In the genomic region with DNA sequence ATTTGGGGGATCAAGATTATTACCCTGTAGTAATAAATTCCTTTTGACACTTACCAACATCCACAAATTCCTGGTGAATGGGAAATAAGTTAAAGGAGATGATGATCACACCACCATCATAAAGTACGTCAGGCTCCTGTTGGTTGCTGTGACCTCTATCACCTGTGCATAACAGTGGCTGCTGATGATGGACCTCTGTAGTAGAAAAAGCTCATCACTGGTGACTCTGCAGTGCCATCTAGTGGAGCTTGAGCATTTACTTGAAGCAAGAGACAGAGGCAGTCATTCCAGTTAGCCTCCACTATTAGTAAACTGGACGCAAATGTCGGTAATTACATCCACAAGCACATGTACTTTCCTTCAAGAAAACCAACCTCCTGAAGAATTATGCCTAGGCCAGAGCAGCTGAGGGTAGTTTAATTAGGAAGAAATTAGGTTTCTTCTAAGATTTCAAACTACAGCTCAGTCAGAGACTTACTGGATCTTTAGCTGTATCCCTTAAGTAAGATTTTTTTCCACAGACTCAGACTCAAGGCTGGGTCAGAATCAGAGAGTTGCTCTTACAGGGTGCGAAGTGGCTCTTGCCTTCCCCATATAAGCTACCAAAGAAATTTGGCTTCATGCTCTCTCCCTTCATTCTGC, we compare ENCODE assay signal across 8 cellular contexts. TPM values are rescaled to one million over a fixed set of nuclear protein-coding genes. Genes with fewer than 3 reads are reported as not detected.
DNase-seq lines count a peak whose midpoint lies in the region; ATAC-seq and TF ChIP-seq lines count a peak whose summit lies in the region.

No MANE protein-coding gene starts in this region.

- CTCF ChIA-PET in RWPE1 (lab: Yijun Ruan, JAX) = interaction anchor here (0.5 to 2.2 kb wide), 21 partner anchors 9 to 998 kb away, joined by 3 to 16 read pairs (median 3); no protein-coding TSS in a partner anchor

- no peaks in the 10 kb centered on the region for H3F3A ChIP-seq in MM.1S (ENCODE audit: insufficient read depth, low read length)

- POLR2A ChIA-PET in RWPE1 (lab: Yijun Ruan, JAX; ENCODE audit: low non-redundant PET) = interaction anchor here (0.6 kb wide), 1 partner anchor 436 kb away, joined by 4 read pairs; no protein-coding TSS in a partner anchor

- WGBS in aorta, 2 donors = 6 to 9% methylated on average over 4 of the region's 4 CpGs

- no peak overlapping the region for H3K27ac ChIP-seq in MM.1S (ENCODE audit: low read length)
- H3K27ac ChIP-seq in RWPE1 = no peak overlapping the region
- peak overlapping the region; percentile 17 to 69 for H3K27ac ChIP-seq in aorta (ENCODE audit: low read depth in 1 of 2, low read length in 2 of 2)

- H3K9me3 ChIP-seq in MM.1S (replicated peaks; ENCODE audit: insufficient read depth, low read length) (no peaks in the 10 kb centered on the region), aorta (ENCODE audit: control insufficient read depth, low read length) (peaks cover 2% of the 10 kb centered on the region)

- intact Hi-C loops in aorta (cut with DNase I) = loop anchor here (2.0 to 10.0 kb wide), 5 partner anchors 222 to 702 kb away; no protein-coding TSS in a partner anchor

- no peaks in the 10 kb centered on the region for H3K27me3 ChIP-seq in MM.1S (replicated peaks; ENCODE audit: insufficient read depth, low read length)
- no peaks in the 10 kb centered on the region for H3K27me3 ChIP-seq in aorta (ENCODE audit: control insufficient read depth in 1 of 2, insufficient read depth in 2 of 2, low read length in 1 of 2)

- H3K4me2 ChIP-seq in MM.1S (ENCODE audit: low read depth, low read length) = no peak overlapping the region

- H3K36me3 ChIP-seq in MM.1S (replicated peaks; ENCODE audit: insufficient read depth, low read length) = no peaks in the 10 kb centered on the region
- H3K36me3 ChIP-seq in aorta (ENCODE audit: control insufficient read depth in 1 of 2, insufficient read depth in 2 of 2, low read length in 1 of 2) = peaks cover 0 to 3% of the 10 kb centered on the region in 2 donors

- ATAC-seq in GM21786 (IDR thresholded peaks at IDR 0.05; ENCODE audit: unreplicated experiment) = peak; percentile 62
- peak; percentile 89 for ATAC-seq in aorta (ENCODE audit: low FRiP score)

- H4K20me1 ChIP-seq in MM.1S (ENCODE audit: insufficient read depth, low read length) = no peaks in the 10 kb centered on the region

- no peaks in the 10 kb centered on the region for H3K9me2 ChIP-seq in MM.1S (replicated peaks; ENCODE audit: insufficient read depth, low read length)

- no peaks in the 10 kb centered on the region for H3K79me2 ChIP-seq in MM.1S (ENCODE audit: low read length)

- H2AFZ ChIP-seq in MM.1S (ENCODE audit: low read length) = no peak overlapping the region

- H3K4me1 ChIP-seq in MM.1S (ENCODE audit: low read length) (no peaks in the 10 kb centered on the region), aorta (ENCODE audit: control insufficient read depth in 1 of 2, insufficient read depth in 2 of 2, low read length in 2 of 2) (peaks cover 0 to 9% of the 10 kb centered on the region in 2 donors)

- no peak overlapping the region for H3K4me3 ChIP-seq in MM.1S (ENCODE audit: low read length)
- no peak overlapping the region for H3K4me3 ChIP-seq in aorta (ENCODE audit: low read length in 2 of 2)

- TF ChIP-seq CTCF in MM.1S (IDR thresholded peaks at IDR 0.05; ENCODE audit: low read length) (peak; percentile 91), RWPE1 (conservative IDR thresholded peaks at IDR 0.05; ENCODE audit: low read depth) (peak; percentile 87)

- DNase-seq in DMS53 treated with DMSO at 0.1 percent for 48 hours (lab: John Stamatoyannopoulos, UW; ENCODE audit: unreplicated experiment) (peak; percentile 69), MM.1S (peak; percentile 88), RWPE1 (ENCODE audit: low spot score) (peak; percentile 74), glomerular endothelial cell (ENCODE audit: extremely low read depth, low read depth, low spot score) (peak; percentile 89), pons (ENCODE audit: low spot score) (peak; percentile 94), aorta (peak in 1 of 2 donors; percentile 63)
- DNase-seq in activated naive CD4-positive, alpha-beta T cell treated with Interleukin-2 at 50 U/mL for 16 hours = peak; percentile 62

- H3K9ac ChIP-seq in MM.1S (ENCODE audit: low read length) = no peak overlapping the region

RNA-seq across cellular contexts. Expression of gene CYB561, which starts 39.3 kb away (rescaled TPM):
- total RNA-seq in glomerular endothelial cell (20.7 and 29.6 TPM in 2 replicates), aorta (10 to 100 TPM; 13.2 to 31.6 TPM)
- polyA plus RNA-seq in aorta = 10 to 100 TPM in 1 of 2 donors, 1 to 10 TPM in 1; 7.1 to 17.6 TPM

Comparison
In these comparisons a context has a peak if more than half of its experiments do, and no peak if none do; other contexts are left out.
1. H3K27ac ChIP-seq: peak in aorta (2 of 2); none in MM.1S (single experiment) and RWPE1 (single experiment).